ENCODE assay signal across 14 cellular contexts in genomic region chr14:99413972-99414371, GRCh38.
"Had no signal": no experiment of that assay in that cellular context is flagged by ENCODE, and none has a peak within 500 bp of the region (broad histone marks: within the 10 kb centered on the region; RNA-seq: fewer than 3 reads in every experiment).

No MANE protein-coding gene starts in this region.

- H3K9me3 ChIP-seq: ascending aorta, colonic mucosa, heart right ventricle, testis had no signal

- H3K36me3 ChIP-seq: cardiac muscle cell, colonic mucosa had no signal

- H3K27ac ChIP-seq: ascending aorta, cardiac muscle cell, colonic mucosa, heart right ventricle, testis had no signal

- H3K27me3 ChIP-seq: ascending aorta, cardiac muscle cell, colonic mucosa, heart right ventricle, testis had no signal

- DNase-seq: activated CD4-positive, alpha-beta T cell treated with anti-CD3 and anti-CD28 coated beads for 4 hours; activated naive CD4-positive, alpha-beta T cell; activated naive CD8-positive, alpha-beta T cell treated with anti-CD3 and anti-CD28 coated beads, Interleukin-2, amount 50 U/mL, for 24 hours; colonic mucosa; effector CD4-positive, alpha-beta T cell; heart right ventricle; left ventricle myocardium superior; mesenchymal stem cell; stimulated activated naive CD4-positive, alpha-beta T cell treated with Interleukin-2 at 50 U/mL for 16 hours; T-helper 9 cell; testis had no signal

- H3K4me1 ChIP-seq: ascending aorta, colonic mucosa, testis had no signal

- H3K4me3 ChIP-seq: ascending aorta, cardiac muscle cell, colonic mucosa, heart right ventricle, testis had no signal

- ATAC-seq: activated naive CD8-positive, alpha-beta T cell treated with anti-CD3 and anti-CD28 coated beads, Interleukin-2, amount 50 U/mL, for 24 hours; heart right ventricle; left ventricle myocardium superior; sciatic nerve had no signal
